14 cellular contexts compared by ENCODE assay signal in genomic region chr3:186589856-186590579, GRCh38. TPM values are rescaled to one million over a fixed set of nuclear protein-coding genes. Genes with fewer than 3 reads are reported as not detected.
DNase-seq lines count a peak whose midpoint lies in the region; ATAC-seq and TF ChIP-seq lines count a peak whose summit lies in the region.
"Had no signal": no experiment of that assay in that cellular context is flagged by ENCODE, and none has a peak within 500 bp of the region (broad histone marks: within the 10 kb centered on the region; RNA-seq: fewer than 3 reads in every experiment).

No MANE protein-coding gene starts in this region.

- H3K4me3 Mint-ChIP-seq in MCF 10A (ENCODE audit: unreplicated experiment) (no peak overlapping the region), endothelial cell (ENCODE audit: unreplicated experiment) (no peak overlapping the region)
- H3K4me3 Mint-ChIP-seq in stimulated activated naive CD8-positive, alpha-beta T cell treated with anti-CD3 and anti-CD28 coated beads, Interleukin-15, amount 100 ng/mL, for 72 hours, result no peak overlapping the region
- H3K4me3 Mint-ChIP-seq: activated T-helper 1 cell treated with anti-CD3 and anti-CD28 coated beads, Interleukin-12 subunit alpha, Interleukin-12 subunit beta, Interleukin-2, Interleukin-4 antibody, amounts not matched to agents 30 ng/mL and 10 ng/mL and 1 ng/mL, durations not matched to agents 14 hours and 24 hours and 36 hours; neural crest cell had no signal

- H3K4me3 ChIP-seq in breast epithelium (no peak overlapping the region), Peyer's patch (no peak overlapping the region), fibroblast of the aortic adventitia (ENCODE audit: low read depth, low read length) (no peak overlapping the region)

- POLR2A ChIA-PET in MCF 10A (lab: Yijun Ruan, JAX), result interaction anchor here (0.7 to 14.3 kb wide), 18 partner anchors 9 to 216 kb away, joined by 3 to 161 read pairs (median 4); partner anchors contain the start of genes DNAJB11, EIF4A2, RFC4 and TBCCD1

- H3K27me3 ChIP-seq in breast epithelium, result no peaks in the 10 kb centered on the region
- H3K27me3 ChIP-seq in Peyer's patch, result no peaks in the 10 kb centered on the region

- CTCF ChIA-PET in MCF 10A (lab: Yijun Ruan, JAX), result interaction anchor here (0.5 to 9.6 kb wide), 9 partner anchors 18 to 232 kb away, joined by 3 to 100 read pairs (median 4); partner anchors contain the start of gene AHSG

- TF ChIP-seq CTCF in MCF 10A (IDR thresholded peaks at IDR 0.05; ENCODE audit: unreplicated experiment) (no peak), breast epithelium (IDR thresholded peaks at IDR 0.05) (no peak), Peyer's patch (IDR thresholded peaks at IDR 0.05) (no peak), fibroblast of the aortic adventitia (IDR thresholded peaks at IDR 0.05; ENCODE audit: insufficient read depth, low read length) (no peak), endothelial cell (IDR thresholded peaks at IDR 0.05; ENCODE audit: unreplicated experiment) (no peak)

- H3K27me3 Mint-ChIP-seq in MCF 10A (ENCODE audit: insufficient read depth, unreplicated experiment) (no peaks in the 10 kb centered on the region), endothelial cell (ENCODE audit: unreplicated experiment) (no peaks in the 10 kb centered on the region)
- no peaks in the 10 kb centered on the region for H3K27me3 Mint-ChIP-seq in stimulated activated naive CD8-positive, alpha-beta T cell treated with anti-CD3 and anti-CD28 coated beads, Interleukin-15, amount 100 ng/mL, for 72 hours

- DNase-seq in MCF 10A (ENCODE audit: unreplicated experiment) (peak; percentile 87), breast epithelium (ENCODE audit: low spot score in 2 of 2) (no peak), Peyer's patch (peak in 2 of 3 donors; percentile 64 to 70), fibroblast of the aortic adventitia (ENCODE audit: low read depth) (peak; percentile 27), endothelial cell (ENCODE audit: low spot score) (no peak), HUDEP-2 (lab: John Stamatoyannopoulos, UW; ENCODE audit: unreplicated experiment in 76 of 76) (no peak), UCSD-AML1 (lab: John Stamatoyannopoulos, UW; ENCODE audit: unreplicated experiment) (no peak)
- no peak for DNase-seq in stimulated activated naive CD8-positive, alpha-beta T cell treated with anti-CD3 and anti-CD28 coated beads, Interleukin-15, amount 100 ng/mL, for 72 hours
- DNase-seq: KG1; stimulated activated CD4-positive, alpha-beta T cell treated with anti-CD3 and anti-CD28 coated beads, Interleukin-1b, Interleukin-23, amount 100 ng/mL, for 48 hours had no signal

- peak; percentile 85 for ATAC-seq in stimulated activated naive CD8-positive, alpha-beta T cell treated with anti-CD3 and anti-CD28 coated beads, Interleukin-15, amount 100 ng/mL, for 72 hours

- H3K9me3 ChIP-seq in breast epithelium (no peaks in the 10 kb centered on the region), Peyer's patch (no peaks in the 10 kb centered on the region)

- H3K27ac Mint-ChIP-seq in MCF 10A (ENCODE audit: low read depth, unreplicated experiment), result peak overlapping the region; percentile 61
- H3K27ac Mint-ChIP-seq in stimulated activated naive CD8-positive, alpha-beta T cell treated with anti-CD3 and anti-CD28 coated beads, Interleukin-15, amount 100 ng/mL, for 72 hours, result peak overlapping the region; percentile 53 to 59
- H3K27ac Mint-ChIP-seq in endothelial cell (ENCODE audit: unreplicated experiment), result no peak overlapping the region
- H3K27ac Mint-ChIP-seq: activated T-helper 1 cell treated with anti-CD3 and anti-CD28 coated beads, Interleukin-12 subunit alpha, Interleukin-12 subunit beta, Interleukin-2, Interleukin-4 antibody, amounts not matched to agents 30 ng/mL and 10 ng/mL and 1 ng/mL, durations not matched to agents 14 hours and 24 hours and 36 hours had no signal

- BruUV-seq in MCF 10A (replicated peaks; lab: Mats Ljungman, UMichigan), result no TSS peak

- peaks cover 25% of the 10 kb centered on the region for H3K4me1 Mint-ChIP-seq in MCF 10A (ENCODE audit: insufficient read depth, unreplicated experiment)
- H3K4me1 Mint-ChIP-seq in stimulated activated naive CD8-positive, alpha-beta T cell treated with anti-CD3 and anti-CD28 coated beads, Interleukin-15, amount 100 ng/mL, for 72 hours, result peaks cover 20% of the 10 kb centered on the region
- H3K4me1 Mint-ChIP-seq in endothelial cell (ENCODE audit: unreplicated experiment), result peaks cover 14% of the 10 kb centered on the region
- H3K4me1 Mint-ChIP-seq: neural crest cell had no signal

- H3K36me3 ChIP-seq in breast epithelium (no peaks in the 10 kb centered on the region), Peyer's patch (peaks cover 0 to 12% (median 0%) of the 10 kb centered on the region in 3 donors)

- H3K36me3 Mint-ChIP-seq in MCF 10A (ENCODE audit: insufficient read depth, unreplicated experiment), result peaks cover 17% of the 10 kb centered on the region
- H3K36me3 Mint-ChIP-seq in endothelial cell (ENCODE audit: low read depth, unreplicated experiment), result peaks cover under 1% of the 10 kb centered on the region

- H3K9me3 Mint-ChIP-seq in MCF 10A (ENCODE audit: unreplicated experiment), result no peaks in the 10 kb centered on the region
- H3K9me3 Mint-ChIP-seq in stimulated activated naive CD8-positive, alpha-beta T cell treated with anti-CD3 and anti-CD28 coated beads, Interleukin-15, amount 100 ng/mL, for 72 hours, result no peaks in the 10 kb centered on the region
- no peaks in the 10 kb centered on the region for H3K9me3 Mint-ChIP-seq in endothelial cell (ENCODE audit: unreplicated experiment)
- H3K9me3 Mint-ChIP-seq: activated T-helper 1 cell treated with anti-CD3 and anti-CD28 coated beads, Interleukin-12 subunit alpha, Interleukin-12 subunit beta, Interleukin-2, Interleukin-4 antibody, amounts not matched to agents 30 ng/mL and 10 ng/mL and 1 ng/mL, durations not matched to agents 14 hours and 24 hours and 36 hours; neural crest cell had no signal

- intact Hi-C loops in MCF 10A (cut with micrococcal nuclease), result loop anchor here (1.0 kb wide), 2 partner anchors 19 to 27 kb away; no protein-coding TSS in a partner anchor
- intact Hi-C loops in breast epithelium (cut with DNase I; ENCODE audit: low total_unique reads), result no loop called here

- no peak overlapping the region for H3K27ac ChIP-seq in breast epithelium
- H3K27ac ChIP-seq in Peyer's patch, result peak overlapping the region in 2 of 4 donors; percentile 29 to 83

- TF ChIP-seq POLR2A in breast epithelium (IDR thresholded peaks at IDR 0.05) (no peak), Peyer's patch (IDR thresholded peaks at IDR 0.05) (no peak)

- no peaks in the 10 kb centered on the region for H3K4me1 ChIP-seq in breast epithelium
- peaks cover 0 to 13% (median 0%) of the 10 kb centered on the region in 4 donors for H3K4me1 ChIP-seq in Peyer's patch

RNA-seq across cellular contexts. Expression of gene DNAJB11, which starts 19.5 kb away (rescaled TPM):
- 116 and 166 TPM in 2 replicates for total RNA-seq in MCF 10A (2022)
- total RNA-seq in breast epithelium, result 10 to 100 TPM; 40.0 to 41.6 (median 41.6) TPM
- total RNA-seq in Peyer's patch, result 10 to 100 TPM; 16.5 to 61.3 (median 42.4) TPM
- total RNA-seq in fibroblast of the aortic adventitia (ENCODE audit: low replicate concordance), result 44.0 and 44.6 TPM in 2 replicates
- total RNA-seq in endothelial cell (ENCODE audit: unreplicated experiment), result 71.2 TPM

RNA-seq across cellular contexts. Expression of gene AHSG, which starts 22.8 kb away (rescaled TPM):
- not detected in 2 replicates for total RNA-seq in MCF 10A (2022)
- total RNA-seq in breast epithelium, result not detected
- not detected for total RNA-seq in Peyer's patch
- total RNA-seq in fibroblast of the aortic adventitia (ENCODE audit: low replicate concordance), result not detected in 2 replicates
- not detected for total RNA-seq in endothelial cell (ENCODE audit: unreplicated experiment)
- total RNA-seq: dermis microvascular lymphatic vessel endothelial cell; T-helper 2 cell treated with Interferon-gamma antibody and Interleukin-4, amounts not matched to agents 100 ng/mL and 5 ng/mL, for 36 hours had no signal

RNA-seq across cellular contexts. Expression of gene TBCCD1, which starts 22.9 kb away (rescaled TPM):
- total RNA-seq in MCF 10A (2022) (10.0 and 11.1 TPM in 2 replicates), breast epithelium (10 to 100 TPM; 15.0 to 19.6 (median 17.4) TPM), Peyer's patch (10 to 100 TPM; 13.8 to 30.5 (median 16.6) TPM), fibroblast of the aortic adventitia (ENCODE audit: low replicate concordance) (2.9 and 17.5 TPM in 2 replicates), endothelial cell (ENCODE audit: unreplicated experiment) (19.5 TPM)

RNA-seq across cellular contexts. Expression of gene CRYGS, which starts 45.8 kb away (rescaled TPM):
- total RNA-seq in MCF 10A (2022), result 3.2 and 4.0 TPM in 2 replicates
- total RNA-seq in breast epithelium, result 1 to 10 TPM; 3.8 to 5.9 (median 4.2) TPM
- 10 to 100 TPM in 1 of 4 donors, 1 to 10 TPM in 3; 1.4 to 12.3 (median 5.7) TPM for total RNA-seq in Peyer's patch
- 1.3 TPM in 1 of 2 replicates, not detected in the other for total RNA-seq in fibroblast of the aortic adventitia (ENCODE audit: low replicate concordance)
- total RNA-seq in endothelial cell (ENCODE audit: unreplicated experiment), result 5.8 TPM

RNA-seq across cellular contexts. Expression of gene FETUB, which starts 50.2 kb away (rescaled TPM):
- total RNA-seq in MCF 10A (2022), result 0.47 TPM in 1 of 2 replicates, not detected in the other
- total RNA-seq in breast epithelium, result not detected
- not detected for total RNA-seq in Peyer's patch
- total RNA-seq in fibroblast of the aortic adventitia (ENCODE audit: low replicate concordance), result not detected in 2 replicates
- not detected for total RNA-seq in endothelial cell (ENCODE audit: unreplicated experiment)
- total RNA-seq: activated T-helper 1 cell treated with anti-CD3 and anti-CD28 coated beads, Interleukin-12 subunit alpha, Interleukin-12 subunit beta, Interleukin-2, Interleukin-4 antibody, amounts not matched to agents 30 ng/mL and 10 ng/mL and 1 ng/mL, durations not matched to agents 14 hours and 24 hours and 36 hours; dermis microvascular lymphatic vessel endothelial cell; neural crest cell; T-helper 2 cell treated with Interferon-gamma antibody and Interleukin-4, amounts not matched to agents 100 ng/mL and 5 ng/mL, for 36 hours had no signal

Comparison
In these comparisons a context has a peak if more than half of its experiments do, and no peak if none do; other contexts are left out.
1. DNase-seq: peak in MCF 10A (single experiment), Peyer's patch (2 of 3) and fibroblast of the aortic adventitia (single experiment); none in breast epithelium (0 of 2), stimulated activated naive CD8-positive, alpha-beta T cell treated with anti-CD3 and anti-CD28 coated beads, Interleukin-15, amount 100 ng/mL, for 72 hours (0 of 2), endothelial cell (single experiment), HUDEP-2 (0 of 76) and UCSD-AML1 (single experiment).